In the genomic region with DNA sequence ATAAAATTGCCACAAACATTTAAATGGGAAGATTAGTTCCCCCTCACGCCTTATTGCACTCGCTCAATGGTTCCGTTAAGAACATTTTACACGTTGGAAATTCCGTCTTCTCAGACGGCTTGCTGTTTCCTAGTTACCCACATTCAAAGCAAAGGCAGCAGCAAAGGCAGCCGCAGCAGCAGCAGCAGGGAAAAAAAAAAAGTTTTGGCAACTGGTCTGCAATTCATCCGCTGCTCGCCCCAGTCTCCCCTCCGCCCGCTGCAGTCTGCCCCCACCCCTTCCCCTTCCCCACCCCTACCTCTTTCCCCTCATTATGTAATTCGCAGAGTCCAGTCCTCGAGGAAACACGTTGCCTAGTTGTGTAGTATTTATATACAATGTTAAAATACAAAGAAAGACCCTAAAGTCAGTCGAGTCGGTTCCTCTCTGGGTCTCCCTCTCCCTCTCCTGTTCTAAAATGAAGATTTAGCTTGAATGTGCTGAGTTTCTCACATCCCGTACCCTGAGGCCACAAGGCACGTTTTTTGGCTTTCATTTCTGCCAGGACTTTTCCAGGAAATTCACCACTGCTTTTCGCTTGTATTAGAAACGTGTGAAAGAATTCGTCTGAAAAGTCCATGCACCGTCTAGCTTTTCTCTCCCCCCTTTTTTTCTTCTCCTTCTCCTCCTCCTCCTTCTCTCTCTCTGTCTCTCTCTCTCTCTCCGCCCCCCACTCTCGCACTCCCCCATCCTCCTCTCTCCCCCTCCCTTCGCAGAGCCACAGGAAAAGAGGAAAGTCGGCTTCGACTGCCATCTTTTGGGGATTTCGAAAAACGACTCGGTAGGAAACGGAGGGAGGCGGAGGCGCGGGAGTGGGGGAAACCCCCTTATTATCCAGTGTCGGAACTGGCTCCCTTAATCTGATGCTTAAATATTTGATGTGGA, we compare ENCODE assay signal across 8 cellular contexts.
DNase-seq lines count a peak whose midpoint lies in the region; ATAC-seq and TF ChIP-seq lines count a peak whose summit lies in the region.

No MANE protein-coding gene starts in this region.

- WGBS in mesendoderm (ENCODE audit: extremely low coverage, insufficient coverage, low lambda C conversion rate): no CpG with 5 or more reads among the region's 35 CpGs
- 3 to 5% methylated on average over 35 of the region's 35 CpGs for WGBS in thyroid gland, 2 donors

- no peaks in the 10 kb centered on the region for H3K9me3 ChIP-seq in thyroid gland

- H4K8ac ChIP-seq in mesendoderm (ENCODE audit: low read depth, low read length): no peak overlapping the region

- H3K36me3 ChIP-seq in mesendoderm (ENCODE audit: control insufficient read depth, insufficient read depth, low read length): no peaks in the 10 kb centered on the region
- no peaks in the 10 kb centered on the region for H3K36me3 ChIP-seq in thyroid gland

- no peaks in the 10 kb centered on the region for H3K79me1 ChIP-seq in mesendoderm (ENCODE audit: low read length)

- no peak overlapping the region for H2BK5ac ChIP-seq in mesendoderm (ENCODE audit: low read length)

- H4K5ac ChIP-seq in mesendoderm (ENCODE audit: low read length): no peak overlapping the region

- BruUV-seq in Calu3 (replicated peaks; lab: Mats Ljungman, UMichigan): no TSS peak

- H3K4me3 ChIP-seq in LNCaP clone FGC (ENCODE audit: low read depth, low read length) (peak overlapping the region; percentile 45), mesendoderm (ENCODE audit: low read length) (peak overlapping the region; percentile 14), thyroid gland (replicated peaks in 1 of 3) (peak overlapping the region in 1 of 3 donors; percentile 15)

- no peak for TF ChIP-seq POLR2A in thyroid gland (IDR thresholded peaks at IDR 0.05)

- no peak for ATAC-seq in HG02623 (IDR thresholded peaks at IDR 0.05; ENCODE audit: unreplicated experiment)

- TF ChIP-seq CTCF in Calu3 (IDR thresholded peaks at IDR 0.05; ENCODE audit: unreplicated experiment) (peak; percentile 18), LNCaP clone FGC (IDR thresholded peaks at IDR 0.05; ENCODE audit: control insufficient read depth, extremely low read depth, insufficient read depth) (peak; percentile 56), thyroid gland (IDR thresholded peaks at IDR 0.05) (peak in 4 of 6 experiments; percentile 12 to 52 (median 30))

- H3K36me3 Mint-ChIP-seq in Calu3 (ENCODE audit: insufficient read depth, unreplicated experiment): peaks cover 27% of the 10 kb centered on the region

- no peak overlapping the region for H2BK15ac ChIP-seq in mesendoderm (replicated peaks; ENCODE audit: low read depth)

- intact Hi-C loops in Calu3 (cut with micrococcal nuclease; ENCODE audit: unreplicated experiment) (loop anchor here (2.0 to 10.0 kb wide), 7 partner anchors 146 to 1270 kb away; no protein-coding TSS in a partner anchor), thyroid gland (cut with DNase I) (loop anchor here (5.0 kb wide), 1 partner anchor 133 kb away; no protein-coding TSS in a partner anchor)

- no peak overlapping the region for H3K4ac ChIP-seq in mesendoderm (ENCODE audit: low read depth, low read length)

- H3K18ac ChIP-seq in mesendoderm (ENCODE audit: low read length): peak overlapping the region; percentile 53

- peaks cover 26% of the 10 kb centered on the region for H3K4me1 Mint-ChIP-seq in Calu3 (ENCODE audit: low read depth, unreplicated experiment)

- no peak overlapping the region for H3K23ac ChIP-seq in mesendoderm (ENCODE audit: low read length)

- H3K56ac ChIP-seq in mesendoderm (ENCODE audit: low read length): peak overlapping the region; percentile 44

- CTCF ChIA-PET in Calu3 (lab: Charles Lee): interaction anchor here (0.7 to 2.4 kb wide), 2 partner anchors 142 to 234 kb away, joined by 5 to 13 read pairs; no protein-coding TSS in a partner anchor

- H3K79me2 ChIP-seq in mesendoderm (ENCODE audit: control insufficient read depth, insufficient read depth, low read length): no peaks in the 10 kb centered on the region

- no peak overlapping the region for H2AK5ac ChIP-seq in mesendoderm (ENCODE audit: low read length)

- no peaks in the 10 kb centered on the region for H3K9me3 Mint-ChIP-seq in Calu3 (ENCODE audit: low read depth, unreplicated experiment)

- peak overlapping the region; percentile 72 for H3K4me3 Mint-ChIP-seq in Calu3 (ENCODE audit: low read depth, unreplicated experiment)

- peak overlapping the region; percentile 80 for H3K4me2 ChIP-seq in mesendoderm (ENCODE audit: low read length)

- peaks cover 22% of the 10 kb centered on the region for H3K27me3 Mint-ChIP-seq in Calu3 (ENCODE audit: unreplicated experiment)

- peaks cover 14% of the 10 kb centered on the region for H3K27me3 ChIP-seq in mesendoderm (ENCODE audit: insufficient read depth, low read length, poor library complexity)
- H3K27me3 ChIP-seq in thyroid gland: peaks cover 46% of the 10 kb centered on the region

- H3K27ac ChIP-seq in mesendoderm (ENCODE audit: low read depth, low read length) (peak overlapping the region; percentile 49), thyroid gland (peak overlapping the region in 1 of 3 donors; percentile 53)

- peak overlapping the region; percentile 48 for H3K9ac ChIP-seq in mesendoderm (ENCODE audit: low read length)

- H2BK120ac ChIP-seq in mesendoderm (ENCODE audit: low read depth, low read length): no peak overlapping the region

- H3K4me1 ChIP-seq in mesendoderm (ENCODE audit: control insufficient read depth, low read depth, low read length) (no peaks in the 10 kb centered on the region), thyroid gland (peaks cover 10 to 23% of the 10 kb centered on the region in 2 donors)

- DNase-seq in Calu3 (peak; percentile 59), LNCaP clone FGC (ENCODE audit: low read depth) (no peak), RPMI7951 (ENCODE audit: low read depth) (peak; percentile 71), epidermal melanocyte (ENCODE audit: insufficient read length, low spot score) (peak; percentile 71), mesendoderm (peak; percentile 95), thyroid gland (peak; percentile 33 to 45)
- DNase-seq in activated CD4-positive, CD25-positive, alpha-beta regulatory T cell treated with anti-CD3 and anti-CD28 coated beads, Interleukin-2, amount 50 U/mL, for 72 hours: no peak

- peak overlapping the region; percentile 55 for H3K27ac Mint-ChIP-seq in Calu3 (ENCODE audit: unreplicated experiment)

Comparison
In these comparisons a context has a peak if more than half of its experiments do, and no peak if none do; other contexts are left out.
1. DNase-seq: peak in Calu3 (single experiment), RPMI7951 (single experiment), epidermal melanocyte (single experiment), mesendoderm (single experiment) and thyroid gland (2 of 2); none in LNCaP clone FGC (single experiment) and activated CD4-positive, CD25-positive, alpha-beta regulatory T cell treated with anti-CD3 and anti-CD28 coated beads, Interleukin-2, amount 50 U/mL, for 72 hours (single experiment).
2. Peak in every context shown above with its lines, with median percentiles within 50 percentile points of each other: CTCF ChIP-seq.